In the genomic region with DNA sequence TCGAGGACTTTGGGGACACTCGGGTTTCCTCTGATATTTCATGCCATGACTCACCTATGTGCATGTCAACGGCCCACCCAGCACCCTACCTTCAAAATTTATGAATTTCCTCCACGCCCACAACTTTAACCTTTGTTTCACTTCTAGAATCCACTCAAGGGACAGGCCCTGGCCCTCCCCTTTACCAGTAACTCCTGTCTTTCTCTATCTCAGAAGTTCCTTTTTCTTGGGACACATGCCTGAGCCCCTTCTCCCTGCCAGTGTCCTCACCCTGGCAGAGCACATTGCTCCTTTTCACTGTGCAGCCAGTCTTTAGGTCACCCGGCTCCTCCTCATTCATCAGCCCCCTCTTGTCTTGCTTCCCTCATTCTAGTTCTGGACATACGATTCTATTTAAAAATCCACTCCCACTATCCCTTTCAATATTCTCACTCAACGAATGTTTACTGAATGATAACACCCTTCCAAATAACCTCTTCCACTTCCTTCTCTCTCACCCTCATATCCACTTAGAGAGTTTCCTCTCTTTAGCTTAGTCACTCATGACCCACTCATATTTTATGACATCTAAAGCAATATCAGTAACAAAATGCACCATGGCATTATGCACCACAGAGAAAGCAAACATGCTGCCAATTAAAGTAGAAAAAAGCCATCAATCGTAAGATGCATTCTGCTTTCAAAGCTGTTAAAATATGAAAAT, we compare ENCODE assay signal across 8 cellular contexts.
DNase-seq lines count a peak whose midpoint lies in the region; ATAC-seq and TF ChIP-seq lines count a peak whose summit lies in the region.

No MANE protein-coding gene starts in this region.

- H2BK15ac ChIP-seq in mesendoderm (replicated peaks; ENCODE audit: low read depth), result no peak overlapping the region

- H2AK5ac ChIP-seq in mesendoderm (ENCODE audit: low read length), result no peak overlapping the region

- TF ChIP-seq CTCF in activated B cell treated with CpG ODN at 0.5 μM for 24 hours (IDR thresholded peaks at IDR 0.05), result no peak
- no peak for TF ChIP-seq CTCF in uterus (IDR thresholded peaks at IDR 0.05)

- no peaks in the 10 kb centered on the region for H3K9me3 ChIP-seq in uterus

- H2BK5ac ChIP-seq in mesendoderm (ENCODE audit: low read length), result no peak overlapping the region

- peaks cover 3% of the 10 kb centered on the region for H3K4me1 Mint-ChIP-seq in activated CD4-positive, alpha-beta memory T cell treated with anti-CD3 and anti-CD28 coated beads for 36 hours (ENCODE audit: low read depth)
- peaks cover 9% of the 10 kb centered on the region for H3K4me1 Mint-ChIP-seq in activated CD4-positive, alpha-beta memory T cell treated with anti-CD3 and anti-CD28 coated beads, Interleukin-2, amount 10 ng/mL, durations not matched to agents 7 days and 5 days
- H3K4me1 Mint-ChIP-seq in activated B cell treated with CpG ODN at 0.5 μM for 24 hours, result no peaks in the 10 kb centered on the region

- no peak overlapping the region for H3K18ac ChIP-seq in mesendoderm (ENCODE audit: low read length)

- no peak overlapping the region for H3K23ac ChIP-seq in mesendoderm (ENCODE audit: low read length)

- H3K56ac ChIP-seq in mesendoderm (ENCODE audit: low read length), result no peak overlapping the region

- no peak for TF ChIP-seq POLR2A in uterus (IDR thresholded peaks at IDR 0.05)

- 100% methylated on average over 2 of the region's 8 CpGs for WGBS in mesendoderm (ENCODE audit: extremely low coverage, insufficient coverage, low lambda C conversion rate)

- H4K5ac ChIP-seq in mesendoderm (ENCODE audit: low read length), result no peak overlapping the region

- no peak overlapping the region for H3K4me2 ChIP-seq in mesendoderm (ENCODE audit: low read length)

- H3K4me1 ChIP-seq in uterus (no peaks in the 10 kb centered on the region), mesendoderm (ENCODE audit: control insufficient read depth, low read depth, low read length) (no peaks in the 10 kb centered on the region)

- intact Hi-C loops in activated CD4-positive, alpha-beta memory T cell treated with anti-CD3 and anti-CD28 coated beads for 36 hours (cut with micrococcal nuclease), result loop anchor here (2.0 to 5.0 kb wide), 6 partner anchors 35 to 257 kb away; no protein-coding TSS in a partner anchor
- intact Hi-C loops in activated B cell treated with CpG ODN at 0.5 μM for 24 hours (cut with micrococcal nuclease) (loop anchor here (5.0 kb wide), 1 partner anchor 190 kb away; no protein-coding TSS in a partner anchor), uterus (cut with DNase I; ENCODE audit: low total_unique reads) (no loop called here)

- H3K4me3 ChIP-seq in uterus (no peak overlapping the region), mesendoderm (ENCODE audit: low read length) (no peak overlapping the region)

- H3K36me3 ChIP-seq in uterus (no peaks in the 10 kb centered on the region), mesendoderm (ENCODE audit: control insufficient read depth, insufficient read depth, low read length) (no peaks in the 10 kb centered on the region)

- H3K79me1 ChIP-seq in mesendoderm (ENCODE audit: low read length), result no peaks in the 10 kb centered on the region

- H3K4me3 Mint-ChIP-seq in activated CD4-positive, alpha-beta memory T cell treated with anti-CD3 and anti-CD28 coated beads for 36 hours, result no peak overlapping the region
- no peak overlapping the region for H3K4me3 Mint-ChIP-seq in activated CD4-positive, alpha-beta memory T cell treated with anti-CD3 and anti-CD28 coated beads, Interleukin-2, amount 10 ng/mL, durations not matched to agents 7 days and 5 days
- H3K4me3 Mint-ChIP-seq in activated B cell treated with CpG ODN at 0.5 μM for 24 hours, result no peak overlapping the region

- no peak overlapping the region for H3K9ac ChIP-seq in mesendoderm (ENCODE audit: low read length)

- no peak overlapping the region for H3K27ac Mint-ChIP-seq in activated CD4-positive, alpha-beta memory T cell treated with anti-CD3 and anti-CD28 coated beads for 36 hours
- no peak overlapping the region for H3K27ac Mint-ChIP-seq in activated CD4-positive, alpha-beta memory T cell treated with anti-CD3 and anti-CD28 coated beads, Interleukin-2, amount 10 ng/mL, durations not matched to agents 7 days and 5 days
- no peak overlapping the region for H3K27ac Mint-ChIP-seq in activated B cell treated with CpG ODN at 0.5 μM for 24 hours

- peak; percentile 57 for DNase-seq in activated CD4-positive, alpha-beta memory T cell treated with anti-CD3 and anti-CD28 coated beads for 36 hours
- DNase-seq in activated CD4-positive, alpha-beta memory T cell treated with anti-CD3 and anti-CD28 coated beads, Interleukin-2, amount 10 ng/mL, durations not matched to agents 7 days and 5 days, result no peak
- DNase-seq in activated B cell treated with CpG ODN at 0.5 μM for 24 hours, result no peak
- DNase-seq in stimulated activated CD8-positive, alpha-beta memory T cell treated with anti-CD3 and anti-CD28 coated beads, Interleukin-4, amount 100 ng/mL, for 48 hours, result peak; percentile 39
- no peak for DNase-seq in uterus
- DNase-seq in NCI-H82 (lab: John Stamatoyannopoulos, UW), result no peak
- no peak for DNase-seq in mesendoderm

- H3K4ac ChIP-seq in mesendoderm (ENCODE audit: low read depth, low read length), result no peak overlapping the region

- no peaks in the 10 kb centered on the region for H3K36me3 Mint-ChIP-seq in activated CD4-positive, alpha-beta memory T cell treated with anti-CD3 and anti-CD28 coated beads for 36 hours
- H3K36me3 Mint-ChIP-seq in activated CD4-positive, alpha-beta memory T cell treated with anti-CD3 and anti-CD28 coated beads, Interleukin-2, amount 10 ng/mL, durations not matched to agents 7 days and 5 days (ENCODE audit: low read depth), result no peaks in the 10 kb centered on the region
- H3K36me3 Mint-ChIP-seq in activated B cell treated with CpG ODN at 0.5 μM for 24 hours (ENCODE audit: low read depth), result no peaks in the 10 kb centered on the region

- ATAC-seq in HG03045 (IDR thresholded peaks at IDR 0.05; ENCODE audit: unreplicated experiment) (peak; percentile 53), activated B cell treated with CpG ODN at 0.5 μM for 24 hours (ENCODE audit: low read depth) (peak; percentile 86)

- no peaks in the 10 kb centered on the region for H3K9me3 Mint-ChIP-seq in activated CD4-positive, alpha-beta memory T cell treated with anti-CD3 and anti-CD28 coated beads for 36 hours
- no peaks in the 10 kb centered on the region for H3K9me3 Mint-ChIP-seq in activated CD4-positive, alpha-beta memory T cell treated with anti-CD3 and anti-CD28 coated beads, Interleukin-2, amount 10 ng/mL, durations not matched to agents 7 days and 5 days
- H3K9me3 Mint-ChIP-seq in activated B cell treated with CpG ODN at 0.5 μM for 24 hours, result no peaks in the 10 kb centered on the region

- no peak overlapping the region for H3K27ac ChIP-seq in uterus
- H3K27ac ChIP-seq in mesendoderm (ENCODE audit: low read depth, low read length), result no peak overlapping the region

- H2BK120ac ChIP-seq in mesendoderm (ENCODE audit: low read depth, low read length), result no peak overlapping the region

- POLR2A ChIA-PET in activated CD4-positive, alpha-beta memory T cell treated with anti-CD3 and anti-CD28 coated beads for 36 hours (lab: Charles Lee), result interaction anchor here (1.2 to 1.4 kb wide), 2 partner anchors 64 to 257 kb away, joined by 3 to 7 read pairs; no protein-coding TSS in a partner anchor
- POLR2A ChIA-PET in activated CD4-positive, alpha-beta memory T cell treated with anti-CD3 and anti-CD28 coated beads, Interleukin-2, amount 10 ng/mL, durations not matched to agents 7 days and 5 days (lab: Charles Lee), result interaction anchor here (1.1 kb wide), 1 partner anchor 283 kb away, joined by 3 read pairs; a partner anchor contains a TSS
- POLR2A ChIA-PET in activated B cell treated with CpG ODN at 0.5 μM for 24 hours (lab: Charles Lee), result interaction anchor here (0.5 to 2.5 kb wide), 4 partner anchors 96 to 310 kb away, joined by 3 to 12 read pairs (median 3); a partner anchor contains a TSS

- H3K27me3 Mint-ChIP-seq in activated CD4-positive, alpha-beta memory T cell treated with anti-CD3 and anti-CD28 coated beads for 36 hours, result no peaks in the 10 kb centered on the region
- H3K27me3 Mint-ChIP-seq in activated CD4-positive, alpha-beta memory T cell treated with anti-CD3 and anti-CD28 coated beads, Interleukin-2, amount 10 ng/mL, durations not matched to agents 7 days and 5 days, result no peaks in the 10 kb centered on the region
- no peaks in the 10 kb centered on the region for H3K27me3 Mint-ChIP-seq in activated B cell treated with CpG ODN at 0.5 μM for 24 hours

- H3K27me3 ChIP-seq in uterus (no peaks in the 10 kb centered on the region), mesendoderm (ENCODE audit: insufficient read depth, low read length, poor library complexity) (no peaks in the 10 kb centered on the region)

- H3K79me2 ChIP-seq in mesendoderm (ENCODE audit: control insufficient read depth, insufficient read depth, low read length), result no peaks in the 10 kb centered on the region

- H4K8ac ChIP-seq in mesendoderm (ENCODE audit: low read depth, low read length), result no peak overlapping the region

- CTCF ChIA-PET in activated CD4-positive, alpha-beta memory T cell treated with anti-CD3 and anti-CD28 coated beads for 36 hours (lab: Charles Lee), result interaction anchor here (1.2 kb wide), 1 partner anchor 277 kb away, joined by 3 read pairs; no protein-coding TSS in a partner anchor
- CTCF ChIA-PET in activated CD4-positive, alpha-beta memory T cell treated with anti-CD3 and anti-CD28 coated beads, Interleukin-2, amount 10 ng/mL, durations not matched to agents 7 days and 5 days (lab: Charles Lee), result no interaction called here
- CTCF ChIA-PET in activated B cell treated with CpG ODN at 0.5 μM for 24 hours (lab: Charles Lee), result interaction anchor here (0.6 kb wide), 1 partner anchor 282 kb away, joined by 3 read pairs; a partner anchor contains a TSS

Comparison
In these comparisons a context has a peak if more than half of its experiments do, and no peak if none do; other contexts are left out.
1. DNase-seq: peak in activated CD4-positive, alpha-beta memory T cell treated with anti-CD3 and anti-CD28 coated beads for 36 hours (single experiment) and stimulated activated CD8-positive, alpha-beta memory T cell treated with anti-CD3 and anti-CD28 coated beads, Interleukin-4, amount 100 ng/mL, for 48 hours (single experiment); none in activated CD4-positive, alpha-beta memory T cell treated with anti-CD3 and anti-CD28 coated beads, Interleukin-2, amount 10 ng/mL, durations not matched to agents 7 days and 5 days (single experiment), activated B cell treated with CpG ODN at 0.5 μM for 24 hours (single experiment), uterus (0 of 2), NCI-H82 (single experiment) and mesendoderm (single experiment).